Comparison of ENCODE assay signal across 1 cellular context in genomic region chr12:12725956-12726542, GRCh38.
TF ChIP-seq lines count a peak whose summit lies in the region.

No MANE protein-coding gene starts in this region.

TF ChIP-seq in HEK293, 187 proteins besides CTCF, POLR2A, EP300 and RAD21 (continued from another document and continues in another):
- TF ChIP-seq PRDM10 (tag by site-specific recombination; IDR thresholded peaks at IDR 0.05) (peak; percentile 7), ZNF184 (tag by site-specific recombination; IDR thresholded peaks at IDR 0.05) (no peak), ZNF571 (tag by site-specific recombination; IDR thresholded peaks at IDR 0.05) (no peak), SP3 (tag by site-specific recombination; IDR thresholded peaks at IDR 0.05) (no peak), ZNF19 (tag by site-specific recombination; IDR thresholded peaks at IDR 0.05; ENCODE audit: low read depth) (no peak), KLF9 (tag by site-specific recombination; IDR thresholded peaks at IDR 0.05; ENCODE audit: low read depth) (no peak), ZNF473 (tag by site-specific recombination; IDR thresholded peaks at IDR 0.05) (no peak), KLF10 (tag by site-specific recombination; IDR thresholded peaks at IDR 0.05) (no peak), IKZF3 (tag by site-specific recombination; IDR thresholded peaks at IDR 0.05) (0 out of 2 replicates have a peak, but pooled peaks have one; percentile 39), HIC1 (tag by site-specific recombination; IDR thresholded peaks at IDR 0.05) (no peak), ZNF292 (tag by site-specific recombination; IDR thresholded peaks at IDR 0.05; ENCODE audit: borderline replicate concordance, low read depth) (no peak), WT1 (tag by site-specific recombination; IDR thresholded peaks at IDR 0.05) (no peak), KLF8 (tag by site-specific recombination; IDR thresholded peaks at IDR 0.05) (no peak), OVOL3 (tag by site-specific recombination; IDR thresholded peaks at IDR 0.05) (no peak), ZNF169 (tag by site-specific recombination; IDR thresholded peaks at IDR 0.05) (no peak), ZFP37 (tag by site-specific recombination; IDR thresholded peaks at IDR 0.05) (peak; percentile 66; the same call in 1 of the 2 replicates), ZNF580 (tag by site-specific recombination; IDR thresholded peaks at IDR 0.05) (0 out of 2 replicates have a peak, but pooled peaks have one; percentile 31), ZNF274 (IDR thresholded peaks at IDR 0.05; ENCODE audit: low read length) (no peak), ZNF274 (tag by site-specific recombination; IDR thresholded peaks at IDR 0.05; ENCODE audit: borderline replicate concordance) (no peak), ZNF626 (tag by site-specific recombination; IDR thresholded peaks at IDR 0.05) (no peak), ZNF621 (tag by site-specific recombination; IDR thresholded peaks at IDR 0.05) (no peak), ZNF558 (tag by site-specific recombination; IDR thresholded peaks at IDR 0.05) (no peak), ZNF121 (tag by site-specific recombination; IDR thresholded peaks at IDR 0.05) (no peak), ZNF23 (tag by site-specific recombination; IDR thresholded peaks at IDR 0.05; ENCODE audit: borderline replicate concordance) (no peak), ZBTB20 (tag by site-specific recombination; IDR thresholded peaks at IDR 0.05) (peak; percentile 13), ZBTB17 (tag by site-specific recombination; IDR thresholded peaks at IDR 0.05) (no peak), ZNF449 (tag by site-specific recombination; IDR thresholded peaks at IDR 0.05) (no peak), ZNF677 (tag by site-specific recombination; IDR thresholded peaks at IDR 0.05) (no peak), INSM2 (tag by site-specific recombination; IDR thresholded peaks at IDR 0.05) (peak; percentile 46; the same call in 1 of the 2 replicates), ZNF391 (tag by site-specific recombination; IDR thresholded peaks at IDR 0.05; ENCODE audit: borderline replicate concordance, low read depth) (no peak), ZNF514 (tag by site-specific recombination; IDR thresholded peaks at IDR 0.05) (no peak), ZNF341 (tag by site-specific recombination; IDR thresholded peaks at IDR 0.05; ENCODE audit: low read depth) (peak; percentile 78), ZNF16 (tag by site-specific recombination; IDR thresholded peaks at IDR 0.05; ENCODE audit: low read depth) (no peak), ZNF776 (tag by site-specific recombination; IDR thresholded peaks at IDR 0.05; ENCODE audit: borderline replicate concordance) (no peak), ZNF544 (tag by site-specific recombination; IDR thresholded peaks at IDR 0.05) (no peak), ZNF529 (tag by site-specific recombination; IDR thresholded peaks at IDR 0.05; ENCODE audit: insufficient replicate concordance) (no peak), ZNF350 (tag by site-specific recombination; IDR thresholded peaks at IDR 0.05) (no peak), MYNN (tag by site-specific recombination; IDR thresholded peaks at IDR 0.05; ENCODE audit: borderline replicate concordance) (no peak), ZNF202 (tag by site-specific recombination; IDR thresholded peaks at IDR 0.05; ENCODE audit: borderline replicate concordance) (no peak), KLF16 (tag by site-specific recombination; IDR thresholded peaks at IDR 0.05) (no peak), BCL11B (tag by site-specific recombination; IDR thresholded peaks at IDR 0.05; ENCODE audit: low read depth) (no peak), EGR2 (tag by site-specific recombination; IDR thresholded peaks at IDR 0.05; ENCODE audit: low read depth) (no peak), ZSCAN30 (tag by site-specific recombination; IDR thresholded peaks at IDR 0.05) (peak; percentile 58; the same call in 1 of the 2 replicates), ZNF629 (tag by site-specific recombination; IDR thresholded peaks at IDR 0.05) (no peak; the same call in none of the 2 replicates), SETDB1 (IDR thresholded peaks at IDR 0.05; ENCODE audit: insufficient read length, low read length) (no peak), ZNF501 (tag by site-specific recombination; IDR thresholded peaks at IDR 0.05) (peak; percentile 37; the same call in 1 of the 2 replicates), ZNF37A (tag by site-specific recombination; IDR thresholded peaks at IDR 0.05) (no peak), ZFHX2 (tag by site-specific recombination; conservative IDR thresholded peaks at IDR 0.05) (no peak), ZNF747 (tag by site-specific recombination; IDR thresholded peaks at IDR 0.05) (no peak), BCL11A (tag by site-specific recombination; IDR thresholded peaks at IDR 0.05; ENCODE audit: low read depth) (no peak)
- TF ChIP-seq, protein P1, sequence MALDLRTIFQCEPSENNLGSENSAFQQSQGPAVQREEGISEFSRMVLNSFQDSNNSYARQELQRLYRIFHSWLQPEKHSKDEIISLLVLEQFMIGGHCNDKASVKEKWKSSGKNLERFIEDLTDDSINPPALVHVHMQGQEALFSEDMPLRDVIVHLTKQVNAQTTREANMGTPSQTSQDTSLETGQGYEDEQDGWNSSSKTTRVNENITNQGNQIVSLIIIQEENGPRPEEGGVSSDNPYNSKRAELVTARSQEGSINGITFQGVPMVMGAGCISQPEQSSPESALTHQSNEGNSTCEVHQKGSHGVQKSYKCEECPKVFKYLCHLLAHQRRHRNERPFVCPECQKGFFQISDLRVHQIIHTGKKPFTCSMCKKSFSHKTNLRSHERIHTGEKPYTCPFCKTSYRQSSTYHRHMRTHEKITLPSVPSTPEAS (tag by site-specific recombination; IDR thresholded peaks at IDR 0.05) = no peak
- TF ChIP-seq, protein P2, sequence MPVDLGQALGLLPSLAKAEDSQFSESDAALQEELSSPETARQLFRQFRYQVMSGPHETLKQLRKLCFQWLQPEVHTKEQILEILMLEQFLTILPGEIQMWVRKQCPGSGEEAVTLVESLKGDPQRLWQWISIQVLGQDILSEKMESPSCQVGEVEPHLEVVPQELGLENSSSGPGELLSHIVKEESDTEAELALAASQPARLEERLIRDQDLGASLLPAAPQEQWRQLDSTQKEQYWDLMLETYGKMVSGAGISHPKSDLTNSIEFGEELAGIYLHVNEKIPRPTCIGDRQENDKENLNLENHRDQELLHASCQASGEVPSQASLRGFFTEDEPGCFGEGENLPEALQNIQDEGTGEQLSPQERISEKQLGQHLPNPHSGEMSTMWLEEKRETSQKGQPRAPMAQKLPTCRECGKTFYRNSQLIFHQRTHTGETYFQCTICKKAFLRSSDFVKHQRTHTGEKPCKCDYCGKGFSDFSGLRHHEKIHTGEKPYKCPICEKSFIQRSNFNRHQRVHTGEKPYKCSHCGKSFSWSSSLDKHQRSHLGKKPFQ (tag by site-specific recombination; IDR thresholded peaks at IDR 0.05) = peak; percentile 12; the same call in 1 of the 2 replicates
- TF ChIP-seq, protein P3, sequence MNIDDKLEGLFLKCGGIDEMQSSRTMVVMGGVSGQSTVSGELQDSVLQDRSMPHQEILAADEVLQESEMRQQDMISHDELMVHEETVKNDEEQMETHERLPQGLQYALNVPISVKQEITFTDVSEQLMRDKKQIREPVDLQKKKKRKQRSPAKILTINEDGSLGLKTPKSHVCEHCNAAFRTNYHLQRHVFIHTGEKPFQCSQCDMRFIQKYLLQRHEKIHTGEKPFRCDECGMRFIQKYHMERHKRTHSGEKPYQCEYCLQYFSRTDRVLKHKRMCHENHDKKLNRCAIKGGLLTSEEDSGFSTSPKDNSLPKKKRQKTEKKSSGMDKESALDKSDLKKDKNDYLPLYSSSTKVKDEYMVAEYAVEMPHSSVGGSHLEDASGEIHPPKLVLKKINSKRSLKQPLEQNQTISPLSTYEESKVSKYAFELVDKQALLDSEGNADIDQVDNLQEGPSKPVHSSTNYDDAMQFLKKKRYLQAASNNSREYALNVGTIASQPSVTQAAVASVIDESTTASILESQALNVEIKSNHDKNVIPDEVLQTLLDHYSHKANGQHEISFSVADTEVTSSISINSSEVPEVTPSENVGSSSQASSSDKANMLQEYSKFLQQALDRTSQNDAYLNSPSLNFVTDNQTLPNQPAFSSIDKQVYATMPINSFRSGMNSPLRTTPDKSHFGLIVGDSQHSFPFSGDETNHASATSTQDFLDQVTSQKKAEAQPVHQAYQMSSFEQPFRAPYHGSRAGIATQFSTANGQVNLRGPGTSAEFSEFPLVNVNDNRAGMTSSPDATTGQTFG (tag by site-specific recombination; IDR thresholded peaks at IDR 0.05; ENCODE audit: borderline replicate concordance) = no peak
- TF ChIP-seq, protein P4, sequence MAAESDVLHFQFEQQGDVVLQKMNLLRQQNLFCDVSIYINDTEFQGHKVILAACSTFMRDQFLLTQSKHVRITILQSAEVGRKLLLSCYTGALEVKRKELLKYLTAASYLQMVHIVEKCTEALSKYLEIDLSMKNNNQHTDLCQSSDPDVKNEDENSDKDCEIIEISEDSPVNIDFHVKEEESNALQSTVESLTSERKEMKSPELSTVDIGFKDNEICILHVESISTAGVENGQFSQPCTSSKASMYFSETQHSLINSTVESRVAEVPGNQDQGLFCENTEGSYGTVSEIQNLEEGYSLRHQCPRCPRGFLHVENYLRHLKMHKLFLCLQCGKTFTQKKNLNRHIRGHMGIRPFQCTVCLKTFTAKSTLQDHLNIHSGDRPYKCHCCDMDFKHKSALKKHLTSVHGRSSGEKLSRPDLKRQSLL (tag by site-specific recombination; IDR thresholded peaks at IDR 0.05) = no peak
